Comparison of ENCODE assay signal across 29 cellular contexts in the genomic region with DNA sequence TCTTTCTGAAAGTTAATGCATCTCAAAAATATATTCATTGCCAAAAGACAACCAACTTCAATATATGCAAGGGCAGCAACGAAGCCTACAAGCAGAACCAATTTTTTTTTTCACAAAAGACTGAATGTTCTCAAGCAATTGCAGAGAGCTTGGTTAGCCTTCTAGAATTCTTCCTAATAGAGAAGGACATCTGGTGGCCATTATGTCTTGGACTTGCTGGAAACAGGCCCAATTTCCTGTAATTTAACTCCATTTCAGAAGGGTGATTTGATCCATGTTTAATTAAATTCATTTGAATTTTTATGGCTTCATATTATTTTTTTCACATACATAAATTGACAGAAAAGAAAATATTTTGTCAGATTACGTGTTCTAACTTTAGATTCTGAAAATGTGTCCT.
DNase-seq lines count a peak whose midpoint lies in the region; FAIRE-seq and TF ChIP-seq lines count a peak whose summit lies in the region.
"Had no signal": no experiment of that assay in that cellular context is flagged by ENCODE, and none has a peak within 500 bp of the region (broad histone marks: within the 10 kb centered on the region; RNA-seq: fewer than 3 reads in every experiment).

No MANE protein-coding gene starts in this region.

- H3K27me3 ChIP-seq in cardiac muscle cell (no peaks in the 10 kb centered on the region), right atrium auricular region (no peaks in the 10 kb centered on the region), uterus (no peaks in the 10 kb centered on the region), BE2C (no peaks in the 10 kb centered on the region)
- H3K27me3 ChIP-seq: suprapubic skin had no signal

- H3K27ac ChIP-seq in cardiac muscle cell (no peak overlapping the region), right atrium auricular region (no peak overlapping the region), kidney (ENCODE audit: low read depth in 2 of 2, low read length in 2 of 2) (no peak overlapping the region), uterus (no peak overlapping the region)
- H3K27ac ChIP-seq: epithelial cell of prostate, suprapubic skin had no signal

- H3K4me1 ChIP-seq in cardiac muscle cell (ENCODE audit: low read depth), result peaks cover 42% of the 10 kb centered on the region
- peaks cover 0 to 16% of the 10 kb centered on the region in 2 donors for H3K4me1 ChIP-seq in right atrium auricular region
- no peaks in the 10 kb centered on the region for H3K4me1 ChIP-seq in kidney (ENCODE audit: control insufficient read depth in 1 of 2, insufficient read depth in 1 of 2, low read depth in 1 of 2, low read length in 2 of 2)
- H3K4me1 ChIP-seq in uterus, result no peaks in the 10 kb centered on the region
- no peaks in the 10 kb centered on the region for H3K4me1 ChIP-seq in BE2C
- H3K4me1 ChIP-seq: suprapubic skin had no signal

- no peak overlapping the region for H3K9ac ChIP-seq in kidney (ENCODE audit: low read length in 2 of 2)

- H3K4me3 ChIP-seq in cardiac muscle cell (no peak overlapping the region), right atrium auricular region (no peak overlapping the region), kidney (ENCODE audit: low read length in 2 of 2) (no peak overlapping the region), uterus (no peak overlapping the region), BE2C (ENCODE audit: low read depth, low read length) (no peak overlapping the region)
- H3K4me3 ChIP-seq: suprapubic skin had no signal

- H3K36me3 Mint-ChIP-seq in chondrocyte (ENCODE audit: low read depth), result peaks cover 5% of the 10 kb centered on the region
- H3K36me3 Mint-ChIP-seq: activated naive CD8-positive, alpha-beta T cell treated with anti-CD3 and anti-CD28 coated beads, Interleukin-2, amount 10 ng/mL, durations not matched to agents 7 days and 5 days; natural killer cell; stimulated activated memory B cell treated with anti-CD40 and anti-IgM and Interleukin-4, amounts not matched to agents 10 μg/mL and 1 μg/mL and 100 μg/mL, for 72 hours had no signal

- H3K36me3 ChIP-seq in cardiac muscle cell (peaks cover 4% of the 10 kb centered on the region), right atrium auricular region (no peaks in the 10 kb centered on the region), kidney (ENCODE audit: control insufficient read depth in 1 of 2, insufficient read depth in 2 of 2, low read length in 2 of 2) (peaks cover 0 to 4% of the 10 kb centered on the region in 2 donors), uterus (no peaks in the 10 kb centered on the region), BE2C (no peaks in the 10 kb centered on the region)
- H3K36me3 ChIP-seq: suprapubic skin had no signal

- H3K4me3 Mint-ChIP-seq in chondrocyte (ENCODE audit: unreplicated experiment), result no peak overlapping the region
- H3K4me3 Mint-ChIP-seq: activated CD8-positive, alpha-beta T cell treated with anti-CD3 and anti-CD28 coated beads, Interleukin-2, amount 10 ng/mL, durations not matched to agents 7 days and 5 days; activated naive CD8-positive, alpha-beta T cell treated with anti-CD3 and anti-CD28 coated beads, Interleukin-2, amount 10 ng/mL, durations not matched to agents 7 days and 5 days; CD4-positive, alpha-beta T cell; natural killer cell; stimulated activated memory B cell treated with anti-CD40 and anti-IgM and Interleukin-4, amounts not matched to agents 10 μg/mL and 1 μg/mL and 100 μg/mL, for 72 hours had no signal

- FAIRE-seq in kidney (lab: Jason Lieb, UNC), result no peak
- FAIRE-seq: islet of Langerhans, TTC549 had no signal

- H3K9me3 ChIP-seq in cardiac muscle cell (ENCODE audit: low read depth) (no peaks in the 10 kb centered on the region), right atrium auricular region (no peaks in the 10 kb centered on the region), kidney (ENCODE audit: control insufficient read depth in 1 of 2, low read length in 2 of 2) (no peaks in the 10 kb centered on the region), uterus (no peaks in the 10 kb centered on the region), BE2C (no peaks in the 10 kb centered on the region)
- H3K9me3 ChIP-seq: suprapubic skin had no signal

- H3K27ac Mint-ChIP-seq in chondrocyte (ENCODE audit: unreplicated experiment), result no peak overlapping the region
- H3K27ac Mint-ChIP-seq: activated CD8-positive, alpha-beta T cell treated with anti-CD3 and anti-CD28 coated beads, Interleukin-2, amount 10 ng/mL, durations not matched to agents 7 days and 5 days; activated naive CD8-positive, alpha-beta T cell treated with anti-CD3 and anti-CD28 coated beads, Interleukin-2, amount 10 ng/mL, durations not matched to agents 7 days and 5 days; CD4-positive, alpha-beta T cell; natural killer cell; stimulated activated memory B cell treated with anti-CD40 and anti-IgM and Interleukin-4, amounts not matched to agents 10 μg/mL and 1 μg/mL and 100 μg/mL, for 72 hours had no signal

- no peaks in the 10 kb centered on the region for H3K27me3 Mint-ChIP-seq in chondrocyte (ENCODE audit: low read depth)

- DNase-seq in cardiac muscle cell (ENCODE audit: low read depth in 1 of 2, low spot score in 1 of 2) (peak in 1 of 2 donors; percentile 22), right atrium auricular region (ENCODE audit: low spot score) (no peak), chondrocyte (ENCODE audit: low spot score) (no peak), NCI-H146 (lab: John Stamatoyannopoulos, UW) (no peak), kidney (no peak), uterus (no peak), BE2C (no peak)
- DNase-seq: activated CD4-positive, alpha-beta T cell treated with anti-CD3 and anti-CD28 coated beads for 1 hour; activated CD8-positive, alpha-beta T cell treated with anti-CD3 and anti-CD28 coated beads, Interleukin-2, amount 10 ng/mL, durations not matched to agents 7 days and 5 days; activated effector memory CD4-positive, alpha-beta T cell treated with anti-CD3 and anti-CD28 coated beads, Interleukin-2, amount 50 U/mL, for 16 hours; activated naive CD8-positive, alpha-beta T cell treated with anti-CD3 and anti-CD28 coated beads, Interleukin-2, amount 10 ng/mL, durations not matched to agents 7 days and 5 days; activated T-cell treated with anti-CD3 and anti-CD28 coated beads for 4 hours; CD4-positive, alpha-beta T cell; cerebellar nuclear complex; H7; Kasumi-1; left ventricle myocardium superior; midbrain; natural killer cell; NCI-H2081 treated with DMSO at 0.1 percent for 48 hours; right cardiac atrium; stimulated activated CD4-positive, alpha-beta T cell treated with anti-CD3 and anti-CD28 coated beads, Interleukin-4, amount 100 ng/mL, for 1 hour; T-helper 1 cell had no signal

- peak; percentile 9 for TF ChIP-seq CTCF in cardiac muscle cell (IDR thresholded peaks at IDR 0.05; ENCODE audit: low read depth, low read length)
- no peak for TF ChIP-seq CTCF in right atrium auricular region (IDR thresholded peaks at IDR 0.05)
- 0 out of 2 replicates have a peak, but pooled peaks have one; percentile 12 for TF ChIP-seq CTCF in LNCAP (IDR thresholded peaks at IDR 0.05)
- peak; percentile 32 for TF ChIP-seq CTCF in chondrocyte (IDR thresholded peaks at IDR 0.05)
- no peak for TF ChIP-seq CTCF in kidney (IDR thresholded peaks at IDR 0.05; ENCODE audit: borderline replicate concordance, extremely low read depth, insufficient read depth)
- no peak for TF ChIP-seq CTCF in uterus (IDR thresholded peaks at IDR 0.05)
- TF ChIP-seq CTCF in BE2C (IDR thresholded peaks at IDR 0.05; ENCODE audit: low read depth, low read length), result no peak

- intact Hi-C loops in kidney (cut with DNase I) (no loop called here), uterus (cut with DNase I; ENCODE audit: low total_unique reads) (no loop called here)

- TF ChIP-seq POLR2A in uterus (IDR thresholded peaks at IDR 0.05), result no peak

- peaks cover 9% of the 10 kb centered on the region for H3K4me1 Mint-ChIP-seq in chondrocyte (ENCODE audit: low read depth)
- H3K4me1 Mint-ChIP-seq: activated naive CD8-positive, alpha-beta T cell treated with anti-CD3 and anti-CD28 coated beads, Interleukin-2, amount 10 ng/mL, durations not matched to agents 7 days and 5 days; natural killer cell; stimulated activated memory B cell treated with anti-CD40 and anti-IgM and Interleukin-4, amounts not matched to agents 10 μg/mL and 1 μg/mL and 100 μg/mL, for 72 hours had no signal

- no peaks in the 10 kb centered on the region for H3K9me3 Mint-ChIP-seq in chondrocyte (ENCODE audit: low read depth)
- H3K9me3 Mint-ChIP-seq: activated naive CD8-positive, alpha-beta T cell treated with anti-CD3 and anti-CD28 coated beads, Interleukin-2, amount 10 ng/mL, durations not matched to agents 7 days and 5 days; CD4-positive, alpha-beta T cell; stimulated activated memory B cell treated with anti-CD40 and anti-IgM and Interleukin-4, amounts not matched to agents 10 μg/mL and 1 μg/mL and 100 μg/mL, for 72 hours had no signal

Comparison
In these comparisons a context has a peak if more than half of its experiments do, and no peak if none do; other contexts are left out.
1. CTCF ChIP-seq: peak in cardiac muscle cell (single experiment), LNCAP (single experiment) and chondrocyte (single experiment); none in right atrium auricular region (0 of 2), kidney (single experiment), uterus (0 of 4) and BE2C (single experiment).